In genomic region chr4:80705311-80705710, GRCh38 we compare ENCODE assay signal across 17 cellular contexts.
DNase-seq lines count a peak whose midpoint lies in the region; ATAC-seq and TF ChIP-seq lines count a peak whose summit lies in the region.
"Had no signal": no experiment of that assay in that cellular context is flagged by ENCODE, and none has a peak within 500 bp of the region (broad histone marks: within the 10 kb centered on the region; RNA-seq: fewer than 3 reads in every experiment).

No MANE protein-coding gene starts in this region.

- no peak for TF ChIP-seq POLR2A in prostate gland (IDR thresholded peaks at IDR 0.05)

- TF ChIP-seq CTCF in SK-N-SH (IDR thresholded peaks at IDR 0.05), result no peak
- TF ChIP-seq CTCF in astrocyte of the cerebellum (IDR thresholded peaks at IDR 0.05; ENCODE audit: low read depth, low read length, missing control alignments), result no peak
- TF ChIP-seq CTCF in fibroblast of pulmonary artery (IDR thresholded peaks at IDR 0.05; ENCODE audit: low read length, missing control alignments), result no peak
- TF ChIP-seq CTCF in prostate gland (IDR thresholded peaks at IDR 0.05), result no peak

- H3K36me3 Mint-ChIP-seq in activated CD8-positive, alpha-beta memory T cell treated with anti-CD3 and anti-CD28 coated beads, Interleukin-2, amount 10 ng/mL, durations not matched to agents 7 days and 5 days, result no peaks in the 10 kb centered on the region
- H3K36me3 Mint-ChIP-seq: CD8-positive, alpha-beta memory T cell; IgD-negative memory B cell had no signal

- POLR2A ChIA-PET in SK-N-SH (lab: Yijun Ruan, JAX), result no interaction called here

- intact Hi-C loops in prostate gland (cut with DNase I), result no loop called here

- no peaks in the 10 kb centered on the region for H3F3A ChIP-seq in SK-N-SH (replicated peaks; ENCODE audit: insufficient read depth)

- no peak overlapping the region for H3K4me2 ChIP-seq in SK-N-SH
- H3K4me2 ChIP-seq: BLaER1 had no signal

- no peak overlapping the region for H3K27ac Mint-ChIP-seq in activated CD8-positive, alpha-beta memory T cell treated with anti-CD3 and anti-CD28 coated beads, Interleukin-2, amount 10 ng/mL, durations not matched to agents 7 days and 5 days
- H3K27ac Mint-ChIP-seq: CD8-positive, alpha-beta memory T cell; H9; IgD-negative memory B cell had no signal

- H3K27me3 ChIP-seq in SK-N-SH (ENCODE audit: insufficient read depth), result no peaks in the 10 kb centered on the region
- H3K27me3 ChIP-seq in prostate gland (replicated peaks; ENCODE audit: insufficient read depth), result no peaks in the 10 kb centered on the region
- H3K27me3 ChIP-seq: BLaER1 had no signal

- ATAC-seq in SK-N-SH treated with all-trans-retinoic acid at 6 μM for 48 hours (no peak; the same call in 2 of the 3 replicates), GM21825 (IDR thresholded peaks at IDR 0.05; ENCODE audit: unreplicated experiment) (no peak)
- ATAC-seq in activated CD8-positive, alpha-beta memory T cell treated with anti-CD3 and anti-CD28 coated beads, Interleukin-2, amount 10 ng/mL, durations not matched to agents 7 days and 5 days, result no peak
- ATAC-seq: GM12878 had no signal

- CTCF ChIA-PET in SK-N-SH (lab: Yijun Ruan, JAX), result no interaction called here
- CTCF ChIA-PET in activated CD8-positive, alpha-beta memory T cell treated with anti-CD3 and anti-CD28 coated beads, Interleukin-2, amount 10 ng/mL, durations not matched to agents 7 days and 5 days (lab: Charles Lee), result no interaction called here

- H3K4me3 ChIP-seq in SK-N-SH (ENCODE audit: low read depth in 2 of 2, low read length in 1 of 2) (no peak overlapping the region), astrocyte of the cerebellum (ENCODE audit: low read depth, low read length) (no peak overlapping the region), fibroblast of pulmonary artery (replicated peaks; ENCODE audit: low read depth, low read length) (no peak overlapping the region), prostate gland (no peak overlapping the region)
- H3K4me3 ChIP-seq: BLaER1, GM12878 had no signal

- H3K4me1 Mint-ChIP-seq in activated CD8-positive, alpha-beta memory T cell treated with anti-CD3 and anti-CD28 coated beads, Interleukin-2, amount 10 ng/mL, durations not matched to agents 7 days and 5 days, result no peaks in the 10 kb centered on the region
- H3K4me1 Mint-ChIP-seq: IgD-negative memory B cell had no signal

- no peak for TF ChIP-seq EP300 in SK-N-SH (IDR thresholded peaks at IDR 0.05; ENCODE audit: borderline replicate concordance in 1 of 2, low read depth in 1 of 2, low read length in 1 of 2)

- no peaks in the 10 kb centered on the region for H3K9me3 Mint-ChIP-seq in activated CD8-positive, alpha-beta memory T cell treated with anti-CD3 and anti-CD28 coated beads, Interleukin-2, amount 10 ng/mL, durations not matched to agents 7 days and 5 days (ENCODE audit: low read depth)
- H3K9me3 Mint-ChIP-seq: CD8-positive, alpha-beta memory T cell; H9; IgD-negative memory B cell had no signal

- DNase-seq in SK-N-SH, result no peak
- DNase-seq in astrocyte of the cerebellum (ENCODE audit: low read depth), result peak; percentile 13
- DNase-seq in fibroblast of pulmonary artery (ENCODE audit: low read depth), result peak; percentile 4
- DNase-seq in activated CD8-positive, alpha-beta memory T cell treated with anti-CD3 and anti-CD28 coated beads, Interleukin-2, amount 10 ng/mL, durations not matched to agents 7 days and 5 days, result no peak
- no peak for DNase-seq in prostate gland (ENCODE audit: low spot score)
- DNase-seq: AML-193; Caco-2; CD8-positive, alpha-beta memory T cell; DMS53; GOT3; H9 had no signal

- no peaks in the 10 kb centered on the region for H4K20me1 ChIP-seq in SK-N-SH (ENCODE audit: insufficient read depth)
- H4K20me1 ChIP-seq: BLaER1 had no signal

- 9% methylated on average over 3 of the region's 3 CpGs for WGBS in SK-N-SH (ENCODE audit: low lambda C conversion rate)
- 12% methylated on average over 3 of the region's 3 CpGs for WGBS in prostate gland

- no peak overlapping the region for H3K4me3 Mint-ChIP-seq in activated CD8-positive, alpha-beta memory T cell treated with anti-CD3 and anti-CD28 coated beads, Interleukin-2, amount 10 ng/mL, durations not matched to agents 7 days and 5 days
- H3K4me3 Mint-ChIP-seq: CD8-positive, alpha-beta memory T cell; H9; IgD-negative memory B cell had no signal

- H3K9me2 ChIP-seq in SK-N-SH, result no peaks in the 10 kb centered on the region

- in situ Hi-C loops in astrocyte of the cerebellum (cut with HindIII; ENCODE audit: low sequenced_read_pairs), result no loop called here

- H3K36me3 ChIP-seq in SK-N-SH (replicated peaks in 1 of 2; ENCODE audit: control insufficient read depth in 1 of 2, insufficient read depth in 2 of 2, low read length in 1 of 2) (no peaks in the 10 kb centered on the region), prostate gland (no peaks in the 10 kb centered on the region)
- H3K36me3 ChIP-seq: BLaER1 had no signal

- no peak for TF ChIP-seq RAD21 in SK-N-SH (IDR thresholded peaks at IDR 0.05; ENCODE audit: low read length)

- H3K27ac ChIP-seq in SK-N-SH (ENCODE audit: low read depth in 2 of 2, low read length in 1 of 2), result no peak overlapping the region
- H3K27ac ChIP-seq in prostate gland, result no peak overlapping the region
- H3K27ac ChIP-seq: 22Rv1, BLaER1 had no signal

- no peak overlapping the region for H2AFZ ChIP-seq in SK-N-SH (ENCODE audit: low read depth)

- H3K9me3 ChIP-seq in SK-N-SH (no peaks in the 10 kb centered on the region), prostate gland (no peaks in the 10 kb centered on the region)
- H3K9me3 ChIP-seq: BLaER1, Caco-2 had no signal

- H3K79me2 ChIP-seq in SK-N-SH (ENCODE audit: insufficient read depth), result no peaks in the 10 kb centered on the region

- H3K27me3 Mint-ChIP-seq in activated CD8-positive, alpha-beta memory T cell treated with anti-CD3 and anti-CD28 coated beads, Interleukin-2, amount 10 ng/mL, durations not matched to agents 7 days and 5 days, result no peaks in the 10 kb centered on the region
- H3K27me3 Mint-ChIP-seq: CD8-positive, alpha-beta memory T cell; IgD-negative memory B cell had no signal

- H3K4me1 ChIP-seq in SK-N-SH (ENCODE audit: control insufficient read depth in 1 of 2, insufficient read depth in 2 of 2, low read depth in 1 of 2, low read length in 1 of 2) (no peaks in the 10 kb centered on the region), prostate gland (replicated peaks) (peaks cover 3% of the 10 kb centered on the region)
- H3K4me1 ChIP-seq: BLaER1, Caco-2 had no signal

- no peak overlapping the region for H3K9ac ChIP-seq in SK-N-SH
- H3K9ac ChIP-seq: BLaER1 had no signal

TF ChIP-seq in SK-N-SH, 30 proteins besides CTCF, POLR2A, EP300 and RAD21:
- peak; percentile 29; the same call in 1 of the 2 replicates for TF ChIP-seq NFIC (IDR thresholded peaks at IDR 0.05; ENCODE audit: borderline replicate concordance)
- no peak for TF ChIP-seq FOSL2 (IDR thresholded peaks at IDR 0.05; ENCODE audit: borderline replicate concordance, low read depth)
- TF ChIP-seq USF1 (IDR thresholded peaks at IDR 0.05; ENCODE audit: borderline replicate concordance, low read depth), result peak; percentile 41; the same call in 1 of the 2 replicates

TF ChIP-seq in SK-N-SH treated with all-trans-retinoic acid at 6 μM for 48 hours, 23 proteins besides CTCF, POLR2A, EP300 and RAD21:
- TF ChIP-seq ZFP30 (CRISPR knock-in tag; IDR thresholded peaks at IDR 0.05), result no peak
- TF ChIP-seq GLIS3 (CRISPR knock-in tag; IDR thresholded peaks at IDR 0.05), result no peak
- no peak for TF ChIP-seq BACH2 (CRISPR knock-in tag; IDR thresholded peaks at IDR 0.05; ENCODE audit: borderline replicate concordance)
TF ChIP-seq in SK-N-SH treated with all-trans-retinoic acid at 6 μM for 48 hours: peak in this region for 0.

Comparison
In these comparisons a context has a peak if more than half of its experiments do, and no peak if none do; other contexts are left out.
1. DNase-seq: peak in astrocyte of the cerebellum (single experiment) and fibroblast of pulmonary artery (single experiment); none in SK-N-SH (single experiment), activated CD8-positive, alpha-beta memory T cell treated with anti-CD3 and anti-CD28 coated beads, Interleukin-2, amount 10 ng/mL, durations not matched to agents 7 days and 5 days (single experiment) and prostate gland (single experiment).